In genomic region chr3:125108833-125109540, GRCh38 we compare ENCODE assay signal across 20 cellular contexts. TPM values are rescaled to one million over a fixed set of nuclear protein-coding genes. Genes with fewer than 3 reads are reported as not detected.
DNase-seq lines count a peak whose midpoint lies in the region; ATAC-seq and TF ChIP-seq lines count a peak whose summit lies in the region.
"Had no signal": no experiment of that assay in that cellular context is flagged by ENCODE, and none has a peak within 500 bp of the region (broad histone marks: within the 10 kb centered on the region; RNA-seq: fewer than 3 reads in every experiment).

No MANE protein-coding gene starts in this region.

- H3K9me2 ChIP-seq in Loucy (replicated peaks; ENCODE audit: low read depth, low read length): no peaks in the 10 kb centered on the region

- no peak overlapping the region for H3K9ac ChIP-seq in Loucy (ENCODE audit: low read depth, low read length, poor library complexity, severe bottlenecking)

- peak; percentile 13 for DNase-seq in activated CD8-positive, alpha-beta T cell treated with anti-CD3 and anti-CD28 coated beads, Interleukin-2, amount 10 ng/mL, durations not matched to agents 7 days and 5 days
- DNase-seq in activated CD8-positive, alpha-beta T cell treated with anti-CD3 and anti-CD28 coated beads for 36 hours: no peak
- DNase-seq in fibroblast of peridontal ligament (ENCODE audit: extremely low read depth) (peak; percentile 69), tibial artery (no peak), AG20443 (ENCODE audit: low spot score) (no peak), activated T-cell treated with anti-CD3 and anti-CD28 coated beads for 4 hours (no peak)
- DNase-seq: activated CD4-positive, alpha-beta memory T cell treated with anti-CD3 and anti-CD28 coated beads for 36 hours; amygdala; Caco-2; H7; NCI-H2029; NCI-H510A treated with DMSO at 0.1 percent for 48 hours; nucleus accumbens; right lobe of liver; testis had no signal

- peak overlapping the region; percentile 50 to 54 for H3K27ac ChIP-seq in tibial artery
- H3K27ac ChIP-seq: coronary artery, right lobe of liver, testis had no signal

- no peaks in the 10 kb centered on the region for H3K27me3 ChIP-seq in Loucy (ENCODE audit: insufficient read depth, low read length, poor library complexity, severe bottlenecking)
- H3K27me3 ChIP-seq in tibial artery: no peaks in the 10 kb centered on the region
- H3K27me3 ChIP-seq: right lobe of liver, testis had no signal

- H3K4me3 Mint-ChIP-seq in activated CD8-positive, alpha-beta T cell treated with anti-CD3 and anti-CD28 coated beads, Interleukin-2, amount 10 ng/mL, durations not matched to agents 7 days and 5 days: no peak overlapping the region
- H3K4me3 Mint-ChIP-seq in activated CD8-positive, alpha-beta T cell treated with anti-CD3 and anti-CD28 coated beads for 36 hours: no peak overlapping the region
- H3K4me3 Mint-ChIP-seq: activated CD4-positive, alpha-beta memory T cell treated with anti-CD3 and anti-CD28 coated beads for 36 hours; activated T-helper 1 cell treated with anti-CD3 and anti-CD28 coated beads, Interleukin-12 subunit alpha, Interleukin-12 subunit beta, Interleukin-2, Interleukin-4 antibody, amounts not matched to agents 30 ng/mL and 10 ng/mL and 1 ng/mL, durations not matched to agents 14 hours and 24 hours and 36 hours; mesothelial cell of epicardium had no signal

- no peaks in the 10 kb centered on the region for H3K36me3 ChIP-seq in Loucy (ENCODE audit: insufficient read depth, low read length)
- no peaks in the 10 kb centered on the region for H3K36me3 ChIP-seq in tibial artery
- H3K36me3 ChIP-seq: right lobe of liver had no signal

- H3K4me1 ChIP-seq in Loucy (ENCODE audit: insufficient read depth, low read length, poor library complexity, severe bottlenecking) (peaks cover 9% of the 10 kb centered on the region), tibial artery (peaks cover 0 to 19% (median 18%) of the 10 kb centered on the region in 4 donors)
- H3K4me1 ChIP-seq: Caco-2, right lobe of liver, testis had no signal

- H3K36me3 Mint-ChIP-seq in activated CD8-positive, alpha-beta T cell treated with anti-CD3 and anti-CD28 coated beads, Interleukin-2, amount 10 ng/mL, durations not matched to agents 7 days and 5 days (ENCODE audit: low read depth): peaks cover 10% of the 10 kb centered on the region
- no peaks in the 10 kb centered on the region for H3K36me3 Mint-ChIP-seq in activated CD8-positive, alpha-beta T cell treated with anti-CD3 and anti-CD28 coated beads for 36 hours (ENCODE audit: low read depth)
- H3K36me3 Mint-ChIP-seq: activated CD4-positive, alpha-beta memory T cell treated with anti-CD3 and anti-CD28 coated beads for 36 hours had no signal

- peaks cover 35% of the 10 kb centered on the region for H3K4me1 Mint-ChIP-seq in activated CD8-positive, alpha-beta T cell treated with anti-CD3 and anti-CD28 coated beads, Interleukin-2, amount 10 ng/mL, durations not matched to agents 7 days and 5 days (ENCODE audit: low read depth)
- peaks cover 40% of the 10 kb centered on the region for H3K4me1 Mint-ChIP-seq in activated CD8-positive, alpha-beta T cell treated with anti-CD3 and anti-CD28 coated beads for 36 hours (ENCODE audit: low read depth)

- H3F3A ChIP-seq in Loucy (ENCODE audit: low read depth): no peaks in the 10 kb centered on the region

- H3K4me3 ChIP-seq in Loucy (ENCODE audit: low read length, poor library complexity, severe bottlenecking) (no peak overlapping the region), tibial artery (no peak overlapping the region)
- H3K4me3 ChIP-seq: coronary artery, right lobe of liver, testis had no signal

- intact Hi-C loops in activated CD8-positive, alpha-beta T cell treated with anti-CD3 and anti-CD28 coated beads for 36 hours (cut with micrococcal nuclease): no loop called here
- intact Hi-C loops in tibial artery (cut with DNase I; ENCODE audit: low total_unique reads): no loop called here

- TF ChIP-seq CTCF in activated CD8-positive, alpha-beta T cell treated with anti-CD3 and anti-CD28 coated beads for 36 hours (IDR thresholded peaks at IDR 0.05): no peak
- TF ChIP-seq CTCF in Loucy (conservative IDR thresholded peaks at IDR 0.05; ENCODE audit: low read length): no peak
- TF ChIP-seq CTCF in tibial artery (IDR thresholded peaks at IDR 0.05): no peak

- H3K27me3 Mint-ChIP-seq in activated CD8-positive, alpha-beta T cell treated with anti-CD3 and anti-CD28 coated beads, Interleukin-2, amount 10 ng/mL, durations not matched to agents 7 days and 5 days (ENCODE audit: low read depth): no peaks in the 10 kb centered on the region
- peaks cover 13% of the 10 kb centered on the region for H3K27me3 Mint-ChIP-seq in activated CD8-positive, alpha-beta T cell treated with anti-CD3 and anti-CD28 coated beads for 36 hours

- H4K20me1 ChIP-seq in Loucy (ENCODE audit: insufficient read depth, low read length, poor library complexity, severe bottlenecking): no peaks in the 10 kb centered on the region

- no peak overlapping the region for H2AFZ ChIP-seq in Loucy (ENCODE audit: low read length)

- no peaks in the 10 kb centered on the region for H3K79me2 ChIP-seq in Loucy (ENCODE audit: insufficient read depth, low read length)

- POLR2A ChIA-PET in activated CD8-positive, alpha-beta T cell treated with anti-CD3 and anti-CD28 coated beads, Interleukin-2, amount 10 ng/mL, durations not matched to agents 7 days and 5 days (lab: Charles Lee): no interaction called here
- POLR2A ChIA-PET in activated CD8-positive, alpha-beta T cell treated with anti-CD3 and anti-CD28 coated beads for 36 hours (lab: Charles Lee): interaction anchor here (1.1 to 1.2 kb wide), 2 partner anchors 11 to 14 kb away, joined by 3 to 4 read pairs; no protein-coding TSS in a partner anchor

- no peak for ATAC-seq in activated CD8-positive, alpha-beta T cell treated with anti-CD3 and anti-CD28 coated beads, Interleukin-2, amount 10 ng/mL, durations not matched to agents 7 days and 5 days
- ATAC-seq in activated CD8-positive, alpha-beta T cell treated with anti-CD3 and anti-CD28 coated beads for 36 hours: no peak
- no peak for ATAC-seq in HG03039 (IDR thresholded peaks at IDR 0.05; ENCODE audit: unreplicated experiment)
- ATAC-seq: right lobe of liver had no signal

- H3K27ac Mint-ChIP-seq in activated CD8-positive, alpha-beta T cell treated with anti-CD3 and anti-CD28 coated beads, Interleukin-2, amount 10 ng/mL, durations not matched to agents 7 days and 5 days: no peak overlapping the region
- H3K27ac Mint-ChIP-seq in activated CD8-positive, alpha-beta T cell treated with anti-CD3 and anti-CD28 coated beads for 36 hours: no peak overlapping the region
- H3K27ac Mint-ChIP-seq: activated CD4-positive, alpha-beta memory T cell treated with anti-CD3 and anti-CD28 coated beads for 36 hours; activated T-helper 1 cell treated with anti-CD3 and anti-CD28 coated beads, Interleukin-12 subunit alpha, Interleukin-12 subunit beta, Interleukin-2, Interleukin-4 antibody, amounts not matched to agents 30 ng/mL and 10 ng/mL and 1 ng/mL, durations not matched to agents 14 hours and 24 hours and 36 hours; mesothelial cell of epicardium had no signal

- H3K4me2 ChIP-seq in Loucy (ENCODE audit: low read depth, low read length, poor library complexity, severe bottlenecking): peak overlapping the region; percentile 5

- H3K9me3 ChIP-seq in Loucy (ENCODE audit: insufficient read depth, low read depth, low read length) (no peaks in the 10 kb centered on the region), tibial artery (no peaks in the 10 kb centered on the region)
- H3K9me3 ChIP-seq: Caco-2, right lobe of liver, testis had no signal

- CTCF ChIA-PET in activated CD8-positive, alpha-beta T cell treated with anti-CD3 and anti-CD28 coated beads, Interleukin-2, amount 10 ng/mL, durations not matched to agents 7 days and 5 days (lab: Charles Lee): interaction anchor here (0.7 to 1.7 kb wide), 3 partner anchors 24 to 41 kb away, joined by 3 to 9 read pairs (median 3); no protein-coding TSS in a partner anchor
- CTCF ChIA-PET in activated CD8-positive, alpha-beta T cell treated with anti-CD3 and anti-CD28 coated beads for 36 hours (lab: Charles Lee): interaction anchor here (1.6 to 3.1 kb wide), 3 partner anchors 11 to 42 kb away, joined by 4 to 10 read pairs (median 6); no protein-coding TSS in a partner anchor

- peaks cover 10% of the 10 kb centered on the region for H3K9me3 Mint-ChIP-seq in activated CD8-positive, alpha-beta T cell treated with anti-CD3 and anti-CD28 coated beads, Interleukin-2, amount 10 ng/mL, durations not matched to agents 7 days and 5 days (ENCODE audit: insufficient read depth)
- H3K9me3 Mint-ChIP-seq in activated CD8-positive, alpha-beta T cell treated with anti-CD3 and anti-CD28 coated beads for 36 hours: peaks cover 3% of the 10 kb centered on the region

RNA-seq across cellular contexts. Expression of gene HEG1, which starts 53.2 kb away (rescaled TPM):
- total RNA-seq in activated CD8-positive, alpha-beta T cell treated with anti-CD3 and anti-CD28 coated beads, Interleukin-2, amount 10 ng/mL, durations not matched to agents 7 days and 5 days: 10 to 100 TPM; 58.6 to 61.7 TPM
- total RNA-seq in activated CD8-positive, alpha-beta T cell treated with anti-CD3 and anti-CD28 coated beads for 36 hours: 10 to 100 TPM; 24.5 to 25.8 TPM

Comparison
In these comparisons a context has a peak if more than half of its experiments do, and no peak if none do; other contexts are left out.
1. DNase-seq: peak in activated CD8-positive, alpha-beta T cell treated with anti-CD3 and anti-CD28 coated beads, Interleukin-2, amount 10 ng/mL, durations not matched to agents 7 days and 5 days (single experiment) and fibroblast of peridontal ligament (single experiment); none in activated CD8-positive, alpha-beta T cell treated with anti-CD3 and anti-CD28 coated beads for 36 hours (single experiment), tibial artery (0 of 2), AG20443 (single experiment) and activated T-cell treated with anti-CD3 and anti-CD28 coated beads for 4 hours (single experiment).